ENCODE assay signal across 1 cellular context in genomic region chr16:84728853-84729424, GRCh38.
TF ChIP-seq lines count a peak whose summit lies in the region.

No MANE protein-coding gene starts in this region.

TF ChIP-seq in GM12878, 131 proteins besides CTCF, POLR2A, EP300 and RAD21:
- no peak for TF ChIP-seq STAT3 (IDR thresholded peaks at IDR 0.05; ENCODE audit: low read depth, low read length)
- no peak for TF ChIP-seq CHD2 (IDR thresholded peaks at IDR 0.05; ENCODE audit: borderline replicate concordance, low read depth, low read length)
- no peak for TF ChIP-seq NFIC (IDR thresholded peaks at IDR 0.05; ENCODE audit: low read depth, low read length)
- TF ChIP-seq CREB1 (IDR thresholded peaks at IDR 0.05; ENCODE audit: low read depth): no peak
- TF ChIP-seq MTA2 (IDR thresholded peaks at IDR 0.05; ENCODE audit: low read depth): no peak
- no peak for TF ChIP-seq IRF5 (IDR thresholded peaks at IDR 0.05; ENCODE audit: borderline replicate concordance)
- TF ChIP-seq MTA3 (IDR thresholded peaks at IDR 0.05; ENCODE audit: borderline replicate concordance, low read length): no peak
- no peak for TF ChIP-seq CREM (IDR thresholded peaks at IDR 0.05; ENCODE audit: low read depth)
- TF ChIP-seq PRDM15 (CRISPR knock-in tag; IDR thresholded peaks at IDR 0.05): no peak
- TF ChIP-seq TCF12 (IDR thresholded peaks at IDR 0.05; ENCODE audit: low read depth, low read length): no peak
- TF ChIP-seq E2F4 (IDR thresholded peaks at IDR 0.05; ENCODE audit: low read depth, low read length): no peak
- TF ChIP-seq TBL1XR1 (IDR thresholded peaks at IDR 0.05; ENCODE audit: low read depth, low read length): no peak
